ENCODE assay signal across 8 cellular contexts in genomic region chr11:18633256-18634139, GRCh38. TPM values are rescaled to one million over a fixed set of nuclear protein-coding genes. Genes with fewer than 3 reads are reported as not detected.
DNase-seq lines count a peak whose midpoint lies in the region; ATAC-seq and TF ChIP-seq lines count a peak whose summit lies in the region.

No MANE protein-coding gene starts in this region.

- H3K4me1 Mint-ChIP-seq in activated naive CD8-positive, alpha-beta T cell treated with anti-CD3 and anti-CD28 coated beads, Interleukin-2, amount 10 ng/mL, durations not matched to agents 7 days and 5 days = peaks cover 14% of the 10 kb centered on the region
- H3K4me1 Mint-ChIP-seq in stimulated activated naive CD8-positive, alpha-beta T cell treated with anti-CD3 and anti-CD28 coated beads, Interleukin-15, Interleukin-2, amounts not matched to agents 100 ng/mL and 50 ng/mL, for 24 hours (ENCODE audit: low read depth) = peaks cover 42% of the 10 kb centered on the region

- H3K27ac ChIP-seq in HL-60 (replicated peaks) = peak overlapping the region; percentile 89

- POLR2A ChIA-PET in activated naive CD8-positive, alpha-beta T cell treated with anti-CD3 and anti-CD28 coated beads, Interleukin-2, amount 10 ng/mL, durations not matched to agents 7 days and 5 days (lab: Charles Lee) = interaction anchor here (0.8 to 3.9 kb wide), 15 partner anchors 10 to 312 kb away, joined by 3 to 50 read pairs (median 7); partner anchors contain the start of genes GTF2H1, HPS5, TSG101 and UEVLD

- peak; percentile 63 for ATAC-seq in GM21367 (IDR thresholded peaks at IDR 0.05; ENCODE audit: unreplicated experiment)
- no peak for ATAC-seq in activated naive CD8-positive, alpha-beta T cell treated with anti-CD3 and anti-CD28 coated beads, Interleukin-2, amount 10 ng/mL, durations not matched to agents 7 days and 5 days (ENCODE audit: low read depth)

- H3K4me3 ChIP-seq in GM12864 (ENCODE audit: low read depth, low read length) (peak overlapping the region; percentile 93), HL-60 (replicated peaks; ENCODE audit: insufficient read depth, low read length) (peak overlapping the region; percentile 99)

- H3K27me3 ChIP-seq in HL-60 (ENCODE audit: insufficient read depth, poor library complexity, severe bottlenecking) = no peaks in the 10 kb centered on the region

- peak; percentile 79 for DNase-seq in GM12864 (ENCODE audit: low read depth)
- peak in 1 of 2 experiments; percentile 21 for DNase-seq in HL-60 (ENCODE audit: low read depth in 1 of 2, low spot score in 1 of 2)
- DNase-seq in activated naive CD8-positive, alpha-beta T cell treated with anti-CD3 and anti-CD28 coated beads, Interleukin-2, amount 10 ng/mL, durations not matched to agents 7 days and 5 days = no peak
- DNase-seq in iris pigment epithelial cell (ENCODE audit: low read depth) = peak; percentile 30
- DNase-seq in DMS53 (lab: John Stamatoyannopoulos, UW) = no peak
- DNase-seq in SHP77 (lab: John Stamatoyannopoulos, UW) = no peak

- H3K9me3 Mint-ChIP-seq in activated naive CD8-positive, alpha-beta T cell treated with anti-CD3 and anti-CD28 coated beads, Interleukin-2, amount 10 ng/mL, durations not matched to agents 7 days and 5 days = no peaks in the 10 kb centered on the region
- no peaks in the 10 kb centered on the region for H3K9me3 Mint-ChIP-seq in stimulated activated naive CD8-positive, alpha-beta T cell treated with anti-CD3 and anti-CD28 coated beads, Interleukin-15, Interleukin-2, amounts not matched to agents 100 ng/mL and 50 ng/mL, for 24 hours

- no peaks in the 10 kb centered on the region for H3K27me3 Mint-ChIP-seq in activated naive CD8-positive, alpha-beta T cell treated with anti-CD3 and anti-CD28 coated beads, Interleukin-2, amount 10 ng/mL, durations not matched to agents 7 days and 5 days
- H3K27me3 Mint-ChIP-seq in stimulated activated naive CD8-positive, alpha-beta T cell treated with anti-CD3 and anti-CD28 coated beads, Interleukin-15, Interleukin-2, amounts not matched to agents 100 ng/mL and 50 ng/mL, for 24 hours = no peaks in the 10 kb centered on the region

- H3K4me3 Mint-ChIP-seq in activated naive CD8-positive, alpha-beta T cell treated with anti-CD3 and anti-CD28 coated beads, Interleukin-2, amount 10 ng/mL, durations not matched to agents 7 days and 5 days = peak overlapping the region; percentile 91
- peak overlapping the region; percentile 96 for H3K4me3 Mint-ChIP-seq in stimulated activated naive CD8-positive, alpha-beta T cell treated with anti-CD3 and anti-CD28 coated beads, Interleukin-15, Interleukin-2, amounts not matched to agents 100 ng/mL and 50 ng/mL, for 24 hours

- peak overlapping the region; percentile 98 for H3K27ac Mint-ChIP-seq in activated naive CD8-positive, alpha-beta T cell treated with anti-CD3 and anti-CD28 coated beads, Interleukin-2, amount 10 ng/mL, durations not matched to agents 7 days and 5 days
- peak overlapping the region; percentile 100 for H3K27ac Mint-ChIP-seq in stimulated activated naive CD8-positive, alpha-beta T cell treated with anti-CD3 and anti-CD28 coated beads, Interleukin-15, Interleukin-2, amounts not matched to agents 100 ng/mL and 50 ng/mL, for 24 hours

- no peak for TF ChIP-seq CTCF in GM12864 (IDR thresholded peaks at IDR 0.05; ENCODE audit: low read depth, low read length, missing control alignments)
- no peak for TF ChIP-seq CTCF in HL-60 (IDR thresholded peaks at IDR 0.05; ENCODE audit: insufficient read depth, low read length)

- H3K36me3 Mint-ChIP-seq in activated naive CD8-positive, alpha-beta T cell treated with anti-CD3 and anti-CD28 coated beads, Interleukin-2, amount 10 ng/mL, durations not matched to agents 7 days and 5 days = peaks cover 3% of the 10 kb centered on the region
- H3K36me3 Mint-ChIP-seq in stimulated activated naive CD8-positive, alpha-beta T cell treated with anti-CD3 and anti-CD28 coated beads, Interleukin-15, Interleukin-2, amounts not matched to agents 100 ng/mL and 50 ng/mL, for 24 hours (ENCODE audit: low read depth) = peaks cover 4% of the 10 kb centered on the region

RNA-seq across cellular contexts. Expression of gene SPTY2D1, which starts 0.6 kb away (rescaled TPM):
- total RNA-seq in activated naive CD8-positive, alpha-beta T cell treated with anti-CD3 and anti-CD28 coated beads, Interleukin-2, amount 10 ng/mL, durations not matched to agents 7 days and 5 days = 10 to 100 TPM; 27.8 to 27.9 TPM

RNA-seq across cellular contexts. Expression of gene MISFA, which starts 33.9 kb away (rescaled TPM):
- total RNA-seq in activated naive CD8-positive, alpha-beta T cell treated with anti-CD3 and anti-CD28 coated beads, Interleukin-2, amount 10 ng/mL, durations not matched to agents 7 days and 5 days = 1 to 10 TPM; 1.4 to 2.2 TPM

RNA-seq across cellular contexts. Expression of gene UEVLD, which starts 45.0 kb away (rescaled TPM):
- 10 to 100 TPM; 16.4 to 16.5 TPM for total RNA-seq in activated naive CD8-positive, alpha-beta T cell treated with anti-CD3 and anti-CD28 coated beads, Interleukin-2, amount 10 ng/mL, durations not matched to agents 7 days and 5 days

Comparison
In these comparisons a context has a peak if more than half of its experiments do, and no peak if none do; other contexts are left out.
1. DNase-seq: peak in GM12864 (single experiment) and iris pigment epithelial cell (single experiment); none in activated naive CD8-positive, alpha-beta T cell treated with anti-CD3 and anti-CD28 coated beads, Interleukin-2, amount 10 ng/mL, durations not matched to agents 7 days and 5 days (single experiment), DMS53 (single experiment) and SHP77 (0 of 2).